In genomic region chr14:87772854-87773253, GRCh38 we compare ENCODE assay signal across 30 cellular contexts.
"Had no signal": no experiment of that assay in that cellular context is flagged by ENCODE, and none has a peak within 500 bp of the region (broad histone marks: within the 10 kb centered on the region; RNA-seq: fewer than 3 reads in every experiment).

No MANE protein-coding gene starts in this region.

- H3K27ac ChIP-seq: ascending aorta, breast epithelium, cardiac muscle cell, colonic mucosa had no signal

- H3K9me3 Mint-ChIP-seq: activated CD4-positive, alpha-beta memory T cell treated with anti-CD3 and anti-CD28 coated beads, Interleukin-2, amount 10 ng/mL, durations not matched to agents 7 days and 5 days; activated CD4-positive, alpha-beta T cell treated with anti-CD3 and anti-CD28 coated beads, Interleukin-2, amount 10 ng/mL, durations not matched to agents 7 days and 5 days; activated naive CD4-positive, alpha-beta T cell treated with anti-CD3 and anti-CD28 coated beads, Interleukin-2, amount 10 ng/mL, durations not matched to agents 7 days and 5 days; activated naive CD4-positive, alpha-beta T cell treated with anti-CD3 and anti-CD28 coated beads, Interleukin-2, amount 50 U/mL, for 72 hours; activated naive CD8-positive, alpha-beta T cell treated with anti-CD3 and anti-CD28 coated beads, Interleukin-2, amount 10 ng/mL, durations not matched to agents 7 days and 5 days; activated T-cell treated with anti-CD3 and anti-CD28 coated beads, Interleukin-2, amount 50 U/mL, for 24 hours; T-helper 2 cell treated with Interferon-gamma antibody and Interleukin-4, amounts not matched to agents 5 μg/mL and 100 μg/mL, for 36 hours had no signal

- H3K27me3 ChIP-seq: ascending aorta, breast epithelium, cardiac muscle cell, colonic mucosa had no signal

- FAIRE-seq: frontal cortex had no signal

- H3K27me3 Mint-ChIP-seq: activated CD4-positive, alpha-beta memory T cell treated with anti-CD3 and anti-CD28 coated beads, Interleukin-2, amount 10 ng/mL, durations not matched to agents 7 days and 5 days; activated CD4-positive, alpha-beta T cell treated with anti-CD3 and anti-CD28 coated beads, Interleukin-2, amount 10 ng/mL, durations not matched to agents 7 days and 5 days; activated T-cell treated with anti-CD3 and anti-CD28 coated beads, Interleukin-2, amount 50 U/mL, for 24 hours; brain; T-helper 17 cell had no signal

- H3K4me1 ChIP-seq: ascending aorta, breast epithelium, colonic mucosa had no signal

- H3K27ac Mint-ChIP-seq: activated CD4-positive, alpha-beta memory T cell treated with anti-CD3 and anti-CD28 coated beads, Interleukin-2, amount 10 ng/mL, durations not matched to agents 7 days and 5 days; activated CD4-positive, alpha-beta T cell treated with anti-CD3 and anti-CD28 coated beads, Interleukin-2, amount 10 ng/mL, durations not matched to agents 7 days and 5 days; activated naive CD4-positive, alpha-beta T cell treated with anti-CD3 and anti-CD28 coated beads, Interleukin-2, amount 10 ng/mL, durations not matched to agents 7 days and 5 days; activated naive CD4-positive, alpha-beta T cell treated with anti-CD3 and anti-CD28 coated beads, Interleukin-2, amount 50 U/mL, for 72 hours; activated naive CD8-positive, alpha-beta T cell treated with anti-CD3 and anti-CD28 coated beads, Interleukin-2, amount 10 ng/mL, durations not matched to agents 7 days and 5 days; activated T-cell treated with anti-CD3 and anti-CD28 coated beads, Interleukin-2, amount 50 U/mL, for 24 hours; activated T-cell treated with anti-CD3 and anti-CD28 coated beads, Interleukin-2, amount 50 U/mL, for 72 hours; brain; T-helper 17 cell; T-helper 2 cell treated with Interferon-gamma antibody and Interleukin-4, amounts not matched to agents 5 μg/mL and 100 μg/mL, for 36 hours had no signal

- DNase-seq: activated CD4-positive, alpha-beta memory T cell treated with anti-CD3 and anti-CD28 coated beads, Interleukin-2, amount 10 ng/mL, durations not matched to agents 7 days and 5 days; activated CD4-positive, alpha-beta T cell treated with anti-CD3 and anti-CD28 coated beads for 1 hour; activated CD4-positive, alpha-beta T cell treated with anti-CD3 and anti-CD28 coated beads for 4 hours; activated CD4-positive, alpha-beta T cell treated with anti-CD3 and anti-CD28 coated beads, Interleukin-2, amount 10 ng/mL, durations not matched to agents 7 days and 5 days; activated CD4-positive, alpha-beta T cell treated with anti-CD3 and anti-CD28 coated beads, Interleukin-2, amount 50 U/mL, for 4 hours; activated CD8-positive, alpha-beta memory T cell treated with anti-CD3 and anti-CD28 coated beads, Interleukin-2, amount 50 U/mL, for 48 hours; activated gamma-delta T cell; activated naive CD4-positive, alpha-beta T cell; activated naive CD4-positive, alpha-beta T cell treated with anti-CD3 and anti-CD28 coated beads, Interleukin-2, amount 10 ng/mL, durations not matched to agents 7 days and 5 days; activated naive CD8-positive, alpha-beta T cell treated with anti-CD3 and anti-CD28 coated beads, Interleukin-2, amount 10 ng/mL, durations not matched to agents 7 days and 5 days; activated T-cell treated with anti-CD3 and anti-CD28 coated beads for 4 hours; activated T-cell treated with anti-CD3 and anti-CD28 coated beads, Interleukin-2, amount 50 U/mL, for 24 hours; activated T-cell treated with anti-CD3 and anti-CD28 coated beads, Interleukin-2, amount 50 U/mL, for 72 hours; central memory CD4-positive, alpha-beta T cell; cerebellar nuclear complex; colonic mucosa; effector CD8-positive, alpha-beta T cell; foreskin fibroblast; head of caudate nucleus; T-helper 1 cell; T-helper 17 cell; T1000 had no signal

- H3K4me3 Mint-ChIP-seq: activated CD4-positive, alpha-beta memory T cell treated with anti-CD3 and anti-CD28 coated beads, Interleukin-2, amount 10 ng/mL, durations not matched to agents 7 days and 5 days; activated CD4-positive, alpha-beta T cell treated with anti-CD3 and anti-CD28 coated beads, Interleukin-2, amount 10 ng/mL, durations not matched to agents 7 days and 5 days; activated naive CD4-positive, alpha-beta T cell treated with anti-CD3 and anti-CD28 coated beads, Interleukin-2, amount 10 ng/mL, durations not matched to agents 7 days and 5 days; activated naive CD8-positive, alpha-beta T cell treated with anti-CD3 and anti-CD28 coated beads, Interleukin-2, amount 10 ng/mL, durations not matched to agents 7 days and 5 days; activated T-cell treated with anti-CD3 and anti-CD28 coated beads, Interleukin-2, amount 50 U/mL, for 24 hours; activated T-cell treated with anti-CD3 and anti-CD28 coated beads, Interleukin-2, amount 50 U/mL, for 72 hours; brain; T-helper 17 cell; T-helper 2 cell treated with Interferon-gamma antibody and Interleukin-4, amounts not matched to agents 5 μg/mL and 100 μg/mL, for 36 hours had no signal

- ATAC-seq: activated naive CD4-positive, alpha-beta T cell treated with anti-CD3 and anti-CD28 coated beads, Interleukin-2, amount 50 U/mL, for 72 hours; activated T-cell treated with anti-CD3 and anti-CD28 coated beads, Interleukin-2, amount 50 U/mL, for 72 hours; esophagus mucosa; T-helper 17 cell had no signal

- H3K4me3 ChIP-seq: ascending aorta, breast epithelium, cardiac muscle cell, colonic mucosa had no signal

- H3K36me3 ChIP-seq: ascending aorta, breast epithelium, cardiac muscle cell, colonic mucosa had no signal

- H3K36me3 Mint-ChIP-seq: activated naive CD4-positive, alpha-beta T cell treated with anti-CD3 and anti-CD28 coated beads, Interleukin-2, amount 10 ng/mL, durations not matched to agents 7 days and 5 days; activated naive CD4-positive, alpha-beta T cell treated with anti-CD3 and anti-CD28 coated beads, Interleukin-2, amount 50 U/mL, for 72 hours; activated naive CD8-positive, alpha-beta T cell treated with anti-CD3 and anti-CD28 coated beads, Interleukin-2, amount 10 ng/mL, durations not matched to agents 7 days and 5 days; brain had no signal

- H3K9me3 ChIP-seq: ascending aorta, breast epithelium, colonic mucosa had no signal

- H3K4me1 Mint-ChIP-seq: activated CD4-positive, alpha-beta memory T cell treated with anti-CD3 and anti-CD28 coated beads, Interleukin-2, amount 10 ng/mL, durations not matched to agents 7 days and 5 days; activated CD4-positive, alpha-beta T cell treated with anti-CD3 and anti-CD28 coated beads, Interleukin-2, amount 10 ng/mL, durations not matched to agents 7 days and 5 days; activated naive CD4-positive, alpha-beta T cell treated with anti-CD3 and anti-CD28 coated beads, Interleukin-2, amount 10 ng/mL, durations not matched to agents 7 days and 5 days; activated naive CD8-positive, alpha-beta T cell treated with anti-CD3 and anti-CD28 coated beads, Interleukin-2, amount 10 ng/mL, durations not matched to agents 7 days and 5 days; brain; T-helper 17 cell had no signal
